In the genomic region with DNA sequence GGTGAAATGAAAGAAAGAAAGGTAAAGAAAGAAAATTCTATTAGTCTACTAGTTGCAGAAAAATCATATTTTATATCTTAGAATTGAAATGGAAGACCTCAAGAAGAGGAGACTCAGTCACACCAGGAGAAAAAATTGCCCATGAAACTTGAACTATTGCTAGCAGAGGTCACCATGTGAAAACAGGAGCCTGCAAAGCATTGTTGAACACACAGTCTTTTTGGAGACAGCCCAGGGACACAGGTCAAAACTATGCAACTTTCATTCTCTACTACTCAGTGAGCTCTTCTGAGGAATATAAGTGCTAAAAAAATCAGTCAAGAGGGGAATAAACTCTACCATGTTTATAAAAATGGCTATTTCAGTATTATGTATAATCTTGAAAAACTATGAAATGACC, we compare ENCODE assay signal across 12 cellular contexts.
A peak's percentile ranks its signal among the peaks of the same experiment; 100 is the strongest.
DNase-seq lines count a peak whose midpoint lies in the region; ATAC-seq and TF ChIP-seq lines count a peak whose summit lies in the region.
"Had no signal": no experiment of that assay in that cellular context is flagged by ENCODE, and none has a peak within 500 bp of the region (broad histone marks: within the 10 kb centered on the region; RNA-seq: fewer than 3 reads in every experiment).

No MANE protein-coding gene starts in this region.

- H3K27me3 ChIP-seq in ascending aorta: no peaks in the 10 kb centered on the region
- no peaks in the 10 kb centered on the region for H3K27me3 ChIP-seq in right lobe of liver
- H3K27me3 ChIP-seq in testis: no peaks in the 10 kb centered on the region
- H3K27me3 ChIP-seq: BLaER1 treated with 17β-estradiol and CSF1 and Interleukin-3, amounts not matched to agents 10 nM and 100 nM had no signal

- peak; percentile 93 to 99 (median 97) for ATAC-seq in right lobe of liver
- no peak for ATAC-seq in GM18502 (IDR thresholded peaks at IDR 0.05; ENCODE audit: poor library complexity, unreplicated experiment)
- ATAC-seq: K562 had no signal

- no peak for TF ChIP-seq CTCF in ascending aorta (IDR thresholded peaks at IDR 0.05)
- TF ChIP-seq CTCF in fibroblast of the aortic adventitia (IDR thresholded peaks at IDR 0.05; ENCODE audit: insufficient read depth, low read length): no peak
- TF ChIP-seq CTCF in right lobe of liver (IDR thresholded peaks at IDR 0.05): no peak
- TF ChIP-seq CTCF in testis (IDR thresholded peaks at IDR 0.05): no peak

- intact Hi-C loops in ascending aorta (cut with DNase I) (loop anchor here (5.0 kb wide), 2 partner anchors 55 to 175 kb away; no protein-coding TSS in a partner anchor), right lobe of liver (cut with DNase I) (no loop called here), testis (cut with DNase I; ENCODE audit: low total_unique reads) (no loop called here)

- H3K4me1 ChIP-seq in ascending aorta (peaks cover 7 to 18% of the 10 kb centered on the region in 2 donors), right lobe of liver (peaks cover 0 to 13% (median 6%) of the 10 kb centered on the region in 4 donors), testis (peaks cover 8% of the 10 kb centered on the region)
- H3K4me1 ChIP-seq: BLaER1 treated with 17β-estradiol and CSF1 and Interleukin-3, amounts not matched to agents 10 nM and 100 nM had no signal

- H3K4me3 ChIP-seq in ascending aorta: no peak overlapping the region
- no peak overlapping the region for H3K4me3 ChIP-seq in fibroblast of the aortic adventitia (ENCODE audit: low read depth, low read length)
- H3K4me3 ChIP-seq in right lobe of liver: no peak overlapping the region
- H3K4me3 ChIP-seq in testis: no peak overlapping the region
- H3K4me3 ChIP-seq: BLaER1 treated with 17β-estradiol and CSF1 and Interleukin-3, amounts not matched to agents 10 nM and 100 nM; K562 had no signal

- DNase-seq in ascending aorta (ENCODE audit: low spot score in 2 of 2) (no peak), fibroblast of the aortic adventitia (ENCODE audit: low read depth) (peak; percentile 25), right lobe of liver (peak in 1 of 3 donors; percentile 74), testis (peak; percentile 50), midbrain (lab: John Stamatoyannopoulos, UW) (no peak), CD1c-positive myeloid dendritic cell (ENCODE audit: extremely low spot score) (no peak)
- DNase-seq: MV-4-11, NCI-H1694 treated with DMSO at 0.1 percent for 48 hours, SHP77 had no signal

- no peaks in the 10 kb centered on the region for H3K9me3 ChIP-seq in ascending aorta
- peaks cover 0 to 2% (median 0%) of the 10 kb centered on the region in 4 donors for H3K9me3 ChIP-seq in right lobe of liver
- no peaks in the 10 kb centered on the region for H3K9me3 ChIP-seq in testis
- H3K9me3 ChIP-seq: BLaER1 treated with 17β-estradiol and CSF1 and Interleukin-3, amounts not matched to agents 10 nM and 100 nM had no signal

- H3K27ac ChIP-seq in ascending aorta: peak overlapping the region; percentile 30 to 32
- H3K27ac ChIP-seq in right lobe of liver: peak overlapping the region in 1 of 3 donors; percentile 22
- H3K27ac ChIP-seq in testis: peak overlapping the region in 1 of 2 donors; percentile 23
- H3K27ac ChIP-seq: BLaER1 treated with 17β-estradiol and CSF1 and Interleukin-3, amounts not matched to agents 10 nM and 100 nM had no signal

- H3K36me3 ChIP-seq in ascending aorta (no peaks in the 10 kb centered on the region), right lobe of liver (no peaks in the 10 kb centered on the region), testis (ENCODE audit: low read depth, missing control alignments) (no peaks in the 10 kb centered on the region)
- H3K36me3 ChIP-seq: BLaER1 treated with 17β-estradiol and CSF1 and Interleukin-3, amounts not matched to agents 10 nM and 100 nM had no signal

- TF ChIP-seq POLR2A in right lobe of liver (IDR thresholded peaks at IDR 0.05) (no peak), testis (IDR thresholded peaks at IDR 0.05) (no peak)

Comparison
In these comparisons a context has a peak if more than half of its experiments do, and no peak if none do; other contexts are left out.
1. DNase-seq: peak in fibroblast of the aortic adventitia (single experiment) and testis (single experiment); none in ascending aorta (0 of 2), midbrain (single experiment) and CD1c-positive myeloid dendritic cell (single experiment).